ENCODE assay signal across 8 cellular contexts in the genomic region with DNA sequence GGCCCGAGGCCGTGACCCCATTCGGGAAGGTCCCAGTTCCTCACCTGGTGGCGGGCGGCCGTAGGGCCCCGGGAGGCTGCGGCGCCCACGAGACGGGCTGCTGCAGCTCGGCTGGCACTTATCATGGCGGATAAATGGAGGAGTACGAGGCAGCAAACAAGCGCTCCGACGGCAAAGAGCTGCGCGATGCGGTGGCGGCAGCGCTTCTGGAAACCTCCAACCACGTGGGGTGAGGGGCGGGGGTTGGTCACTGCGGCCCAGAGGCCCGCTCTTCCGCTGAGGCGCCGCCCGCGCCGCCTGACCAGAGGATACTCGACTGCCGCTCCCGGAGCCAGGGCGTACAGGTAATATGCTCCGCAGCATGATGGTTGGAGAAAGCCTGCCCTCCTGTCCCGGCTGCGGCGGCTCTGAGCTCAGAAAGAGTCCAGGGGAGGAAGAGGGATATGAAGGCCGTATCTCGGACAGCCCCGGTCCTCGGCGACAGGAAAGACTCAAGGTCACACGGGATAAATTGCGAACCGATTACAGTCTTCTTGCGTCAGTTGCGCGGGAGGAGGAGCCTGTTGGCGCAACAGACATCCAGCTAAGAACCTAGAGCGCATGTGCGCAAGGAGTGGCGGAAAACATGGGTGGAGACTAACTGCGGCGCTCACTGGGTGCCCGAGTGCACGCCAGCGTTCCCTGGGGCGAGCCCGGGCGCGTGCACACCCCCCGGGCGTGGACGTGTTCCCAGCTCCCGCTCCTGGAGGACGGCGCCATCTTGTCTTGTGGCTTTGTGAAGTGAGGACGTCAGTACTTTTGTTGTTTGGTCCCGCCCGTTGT. TPM values are rescaled to one million over a fixed set of nuclear protein-coding genes. Genes with fewer than 3 reads are reported as not detected.
DNase-seq lines count a peak whose midpoint lies in the region; ATAC-seq and TF ChIP-seq lines count a peak whose summit lies in the region.

A gene (minus strand): TSS at position 208 of the 822 bp plus-strand sequence. CDS start 83 bp downstream, at position 125.

- CTCF ChIA-PET in activated CD8-positive, alpha-beta memory T cell treated with anti-CD3 and anti-CD28 coated beads for 36 hours (lab: Charles Lee): interaction anchor here (0.8 to 1.8 kb wide), 5 partner anchors 9 to 110 kb away, joined by 3 to 6 read pairs (median 4); a partner anchor contains a TSS

- H3K27ac ChIP-seq in lung (ENCODE audit: low read depth in 1 of 2, low read length in 1 of 2): peak within 1 kb of the TSS; percentile 96 to 98

- H3K4me3 ChIP-seq in lung: peak within 1 kb of the TSS; percentile 80

- TF ChIP-seq CTCF in GM20000 (IDR thresholded peaks at IDR 0.05; ENCODE audit: extremely low read depth, missing control alignments): no peak
- no peak for TF ChIP-seq CTCF in lung (IDR thresholded peaks at IDR 0.05; ENCODE audit: control extremely low read depth, extremely low read depth)

- ATAC-seq in lung (ENCODE audit: insufficient read depth, low FRiP score): peak; percentile 92

- 0% methylated on average over 72 to 73 of the region's 73 CpGs for WGBS in lung, 2 donors

- DNase-seq in CMK (ENCODE audit: low read depth) (peak; percentile 97), GM20000 (ENCODE audit: low spot score) (peak; percentile 97), HT-29 (ENCODE audit: low spot score) (peak; percentile 99), NOMO-1 (lab: John Stamatoyannopoulos, UW; ENCODE audit: unreplicated experiment in 2 of 2) (peak; percentile 97 to 98), lung (ENCODE audit: low spot score) (peak; percentile 98)
- DNase-seq in effector CD8-positive, alpha-beta T cell (lab: John Stamatoyannopoulos, UW): peak; percentile 94
- DNase-seq in stimulated activated CD4-positive, alpha-beta T cell treated with anti-CD3 and anti-CD28 coated beads, TNF-alpha, amount 100 ng/mL, for 4 hours (ENCODE audit: low read depth in 3 of 3): peak; percentile 89 to 95 (median 92)

- H3K9me3 ChIP-seq in lung (ENCODE audit: control insufficient read depth in 2 of 2, insufficient read depth in 1 of 2, low read length in 1 of 2): no peaks in the 10 kb centered on the region

- H3K36me3 ChIP-seq in lung (ENCODE audit: control insufficient read depth in 2 of 2, insufficient read depth in 2 of 2, low read length in 2 of 2): peaks cover 20 to 21% of the 10 kb centered on the region in 2 donors

- POLR2A ChIA-PET in activated CD8-positive, alpha-beta memory T cell treated with anti-CD3 and anti-CD28 coated beads for 36 hours (lab: Charles Lee): interaction anchor here (0.5 to 2.9 kb wide), 7 partner anchors 9 to 1002 kb away, joined by 3 to 27 read pairs (median 5); a partner anchor contains a TSS

- H3K4me1 ChIP-seq in lung (ENCODE audit: control insufficient read depth in 2 of 2, insufficient read depth in 2 of 2, low read length in 2 of 2): peaks cover 0 to 4% of the 10 kb centered on the region in 2 donors

- no peaks in the 10 kb centered on the region for H3K27me3 ChIP-seq in lung (ENCODE audit: control insufficient read depth, insufficient read depth)

RNA-seq across cellular contexts. Expression of the gene that starts here (rescaled TPM):
- total RNA-seq in HT-29 (2014; rRNA removed; shearing (Covaris generic)): 300 and 305 TPM in 2 replicates
- 100 to 1,000 TPM; 520 to 523 TPM for total RNA-seq in activated CD8-positive, alpha-beta memory T cell treated with anti-CD3 and anti-CD28 coated beads for 36 hours
- 100 to 1,000 TPM; 150 to 194 TPM for total RNA-seq in lung
- polyA plus RNA-seq in lung: 100 to 1,000 TPM in 1 of 2 donors, 10 to 100 TPM in 1; 77.8 to 143 TPM

Comparison
In these comparisons a context has a peak if more than half of its experiments do, and no peak if none do; other contexts are left out.
1. Peak in every context shown above with its lines: DNase-seq, ATAC-seq, H3K4me3 ChIP-seq and H3K27ac ChIP-seq.